31 cellular contexts compared by ENCODE assay signal in genomic region chr14:70338550-70338949, GRCh38.
"Had no signal": no experiment of that assay in that cellular context is flagged by ENCODE, and none has a peak within 500 bp of the region (broad histone marks: within the 10 kb centered on the region; RNA-seq: fewer than 3 reads in every experiment).

No MANE protein-coding gene starts in this region.

- FAIRE-seq: pancreas had no signal

- H3K4me1 Mint-ChIP-seq: nephron progenitor cell; neural crest cell; stimulated activated memory B cell treated with anti-CD40 and anti-IgM and Interleukin-4, amounts not matched to agents 10 μg/mL and 1 μg/mL and 100 μg/mL, for 72 hours; stimulated activated naive CD8-positive, alpha-beta T cell treated with anti-CD3 and anti-CD28 coated beads, Interleukin-15, amount 100 ng/mL, for 72 hours had no signal

- DNase-seq: naive thymus-derived CD8-positive, alpha-beta T cell; nephron progenitor cell; nucleus accumbens; pancreas; right cardiac atrium; right lobe of liver; sigmoid colon; spleen; stimulated activated CD4-positive, alpha-beta T cell treated with anti-CD3 and anti-CD28 coated beads, Interleukin-12 subunit alpha, Interleukin-12 subunit beta, amount 100 ng/mL, for 4 hours; stimulated activated CD4-positive, alpha-beta T cell treated with anti-CD3 and anti-CD28 coated beads, Interleukin-1b, Interleukin-23, amount 100 ng/mL, for 48 hours; stimulated activated CD4-positive, alpha-beta T cell treated with anti-CD3 and anti-CD28 coated beads, Interleukin-4, amount 100 ng/mL, for 1 hour; stimulated activated CD4-positive, alpha-beta T cell treated with anti-CD3 and anti-CD28 coated beads, Interleukin-4, amount 100 ng/mL, for 4 hours; stimulated activated CD8-positive, alpha-beta memory T cell treated with anti-CD3 and anti-CD28 coated beads, Interleukin-4, amount 100 ng/mL, for 48 hours; stimulated activated naive CD4-positive, alpha-beta T cell; stimulated activated naive CD8-positive, alpha-beta T cell treated with anti-CD3 and anti-CD28 coated beads, Interleukin-15, amount 100 ng/mL, for 72 hours; stimulated activated naive CD8-positive, alpha-beta T cell treated with anti-CD3 and anti-CD28 coated beads, Interleukin-15, Interleukin-2, amounts not matched to agents 100 U/mL and 50 U/mL, for 24 hours; substantia nigra; testis; tibial artery; transverse colon; upper lobe of right lung; uterus had no signal

- H3K36me3 ChIP-seq: neutrophil, prostate gland, right lobe of liver had no signal

- H3K4me3 ChIP-seq: pancreas, prostate gland, right lobe of liver, sigmoid colon, skin epidermis, smooth muscle cell, spleen, suprapubic skin, testis, tibial artery, transverse colon, upper lobe of right lung, uterus had no signal

- H3K4me3 Mint-ChIP-seq: naive thymus-derived CD8-positive, alpha-beta T cell; natural killer cell treated with Interleukin-12 subunit alpha and Interleukin-12 subunit beta and Interleukin-15 and Interleukin-18, amount 100 ng/mL, for 72 hours; nephron progenitor cell; neural crest cell; stimulated activated memory B cell treated with anti-CD40 and anti-IgM and Interleukin-4, amounts not matched to agents 10 μg/mL and 1 μg/mL and 100 μg/mL, for 72 hours; stimulated activated naive CD8-positive, alpha-beta T cell treated with anti-CD3 and anti-CD28 coated beads, Interleukin-15, amount 100 ng/mL, for 72 hours; type B pancreatic cell had no signal

- H3K27ac Mint-ChIP-seq: naive thymus-derived CD8-positive, alpha-beta T cell; natural killer cell treated with Interleukin-12 subunit alpha and Interleukin-12 subunit beta and Interleukin-15 and Interleukin-18, amount 100 ng/mL, for 72 hours; nephron progenitor cell; stimulated activated memory B cell treated with anti-CD40 and anti-IgM and Interleukin-4, amounts not matched to agents 10 μg/mL and 1 μg/mL and 100 μg/mL, for 72 hours; type B pancreatic cell had no signal

- ATAC-seq: naive thymus-derived CD8-positive, alpha-beta T cell; natural killer cell treated with Interleukin-12 subunit alpha and Interleukin-12 subunit beta and Interleukin-15 and Interleukin-18, amount 100 ng/mL, for 72 hours; right cardiac atrium; right lobe of liver; stimulated activated memory B cell treated with anti-CD40 and anti-IgM and Interleukin-4, amounts not matched to agents 10 μg/mL and 1 μg/mL and 100 μg/mL, for 72 hours; stimulated activated naive CD8-positive, alpha-beta T cell treated with anti-CD3 and anti-CD28 coated beads, Interleukin-15, amount 100 ng/mL, for 72 hours; stimulated activated naive CD8-positive, alpha-beta T cell treated with anti-CD3 and anti-CD28 coated beads, Interleukin-15, Interleukin-2, amounts not matched to agents 100 U/mL and 50 U/mL, for 24 hours; upper lobe of right lung had no signal

- H3K27ac ChIP-seq: neutrophil, pancreas, prostate gland, right lobe of liver, sigmoid colon, skin epidermis, spleen, suprapubic skin, testis, tibial artery, transverse colon, upper lobe of right lung, uterus had no signal

- H3K27me3 Mint-ChIP-seq: naive thymus-derived CD8-positive, alpha-beta T cell; natural killer cell treated with Interleukin-12 subunit alpha and Interleukin-12 subunit beta and Interleukin-15 and Interleukin-18, amount 100 ng/mL, for 72 hours; stimulated activated memory B cell treated with anti-CD40 and anti-IgM and Interleukin-4, amounts not matched to agents 10 μg/mL and 1 μg/mL and 100 μg/mL, for 72 hours; stimulated activated naive CD8-positive, alpha-beta T cell treated with anti-CD3 and anti-CD28 coated beads, Interleukin-15, amount 100 ng/mL, for 72 hours; type B pancreatic cell had no signal

- H3K27me3 ChIP-seq: neutrophil, pancreas, right lobe of liver, sigmoid colon, spleen, suprapubic skin, testis, tibial artery, transverse colon, upper lobe of right lung, uterus had no signal

- H3K4me1 ChIP-seq: prostate gland, right lobe of liver, sigmoid colon, spleen, suprapubic skin, testis, tibial artery, transverse colon, upper lobe of right lung, uterus had no signal

- H3K9me3 ChIP-seq: pancreas, prostate gland, testis had no signal
